Comparison of ENCODE assay signal across 1 cellular context in the genomic region with DNA sequence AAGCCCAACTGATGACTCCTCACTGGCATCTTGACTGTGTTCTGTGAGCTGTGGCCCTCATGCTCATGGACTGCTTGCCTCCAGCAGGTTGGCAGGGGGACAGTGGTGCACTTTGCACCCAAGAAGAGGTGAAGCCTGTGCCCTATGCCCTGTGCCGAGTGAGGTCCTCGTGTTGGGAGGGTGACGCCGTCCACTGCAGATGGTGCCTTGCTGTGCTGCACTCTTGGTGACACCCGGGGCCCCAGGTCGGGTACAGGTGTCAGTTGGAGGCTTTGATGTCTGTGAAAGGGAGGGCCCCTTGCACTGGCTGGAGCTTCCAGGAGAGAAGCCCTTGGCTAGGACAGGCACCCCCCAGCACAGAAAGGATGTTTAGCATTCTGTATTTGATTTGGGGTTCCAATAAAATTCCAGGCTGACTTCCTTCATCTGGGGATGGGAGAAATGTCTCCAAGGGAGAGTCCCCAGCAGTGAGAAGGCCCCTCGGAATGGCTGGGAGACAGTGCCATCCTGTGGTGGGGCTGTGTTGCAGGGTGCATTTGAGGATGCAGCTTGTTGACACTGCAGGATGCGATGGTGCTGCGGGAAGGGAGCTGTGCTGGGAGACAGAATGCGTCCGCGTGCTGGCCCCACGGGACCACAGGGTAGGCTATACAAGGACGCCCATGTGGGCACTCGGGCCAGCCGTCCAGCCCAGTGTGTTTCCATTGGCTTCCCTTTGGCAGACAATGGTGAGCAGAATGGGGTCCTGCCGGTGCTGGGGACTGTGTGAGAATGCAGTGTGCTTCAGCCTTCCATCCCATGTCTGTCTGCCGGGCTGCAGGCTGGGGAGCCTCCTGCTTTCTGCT.
TF ChIP-seq lines count a peak whose summit lies in the region.

No MANE protein-coding gene starts in this region.

TF ChIP-seq in endothelial cell of umbilical vein, 7 proteins besides CTCF, POLR2A, EP300 and RAD21:
- TF ChIP-seq, protein P1, sequence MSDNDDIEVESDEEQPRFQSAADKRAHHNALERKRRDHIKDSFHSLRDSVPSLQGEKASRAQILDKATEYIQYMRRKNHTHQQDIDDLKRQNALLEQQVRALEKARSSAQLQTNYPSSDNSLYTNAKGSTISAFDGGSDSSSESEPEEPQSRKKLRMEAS (IDR thresholded peaks at IDR 0.05; ENCODE audit: insufficient read depth, insufficient read length), result no peak
- no peak for TF ChIP-seq EZH2 (IDR thresholded peaks at IDR 0.05; ENCODE audit: borderline replicate concordance, low read depth, low read length, severe bottlenecking)
- no peak for TF ChIP-seq MYC (IDR thresholded peaks at IDR 0.05; ENCODE audit: low read depth, low read length)
- TF ChIP-seq GATA2 (IDR thresholded peaks at IDR 0.05; ENCODE audit: insufficient read depth, insufficient read length, low read depth, low read length), result no peak
- no peak for TF ChIP-seq JUN (IDR thresholded peaks at IDR 0.05; ENCODE audit: borderline replicate concordance, insufficient read depth, insufficient read length, low read depth)
- no peak for TF ChIP-seq FOS (IDR thresholded peaks at IDR 0.05; ENCODE audit: borderline replicate concordance, insufficient read depth, low read length)
- no peak for TF ChIP-seq POLR2AphosphoS5 (IDR thresholded peaks at IDR 0.05; ENCODE audit: insufficient read depth, low read depth, low read length)
